In the genomic region with DNA sequence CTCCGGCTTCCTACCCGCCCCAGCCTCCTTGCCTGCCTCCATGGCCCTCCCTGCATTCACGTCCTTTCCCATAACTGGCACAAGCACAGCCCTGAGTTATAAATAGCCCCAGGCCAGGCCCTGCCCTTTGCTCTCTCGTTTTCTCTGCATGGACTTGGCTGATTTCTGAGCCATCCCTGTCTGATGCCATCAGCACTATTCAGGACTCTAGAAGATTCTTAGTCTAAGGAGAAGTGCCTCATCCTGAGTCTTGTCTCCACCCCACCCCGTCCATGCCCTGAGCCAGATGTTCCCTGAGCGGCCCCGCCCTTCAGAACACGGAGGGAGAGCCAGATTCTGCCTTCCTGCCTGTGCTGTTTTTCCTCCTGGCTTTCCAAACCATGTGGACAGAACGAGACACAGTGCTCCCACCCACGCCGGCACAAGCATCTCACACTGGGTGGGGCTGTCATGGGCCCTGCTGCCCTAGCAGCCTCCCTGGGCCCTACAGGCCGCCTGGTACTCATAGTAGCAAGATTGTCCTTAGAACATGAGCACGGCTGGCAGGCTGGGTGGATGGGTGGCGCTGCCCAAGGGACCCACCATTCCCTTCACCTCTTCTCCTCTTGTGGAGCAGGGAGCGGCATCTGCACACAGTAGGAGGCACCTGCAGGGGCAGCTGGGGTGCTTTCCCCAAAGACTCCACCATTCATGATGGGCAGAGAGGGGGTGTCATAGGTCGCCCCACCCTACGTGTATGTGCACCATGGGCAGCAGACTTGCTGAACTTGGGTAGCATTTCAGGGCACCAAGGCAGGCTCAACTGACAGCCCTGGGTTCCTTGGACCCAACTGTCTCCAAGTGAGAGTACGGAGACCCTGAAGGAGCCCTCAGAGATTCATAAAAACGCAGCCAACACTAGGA, we compare ENCODE assay signal across 11 cellular contexts.
DNase-seq lines count a peak whose midpoint lies in the region; ATAC-seq and TF ChIP-seq lines count a peak whose summit lies in the region.
"Had no signal": no experiment of that assay in that cellular context is flagged by ENCODE, and none has a peak within 500 bp of the region (broad histone marks: within the 10 kb centered on the region; RNA-seq: fewer than 3 reads in every experiment).

No MANE protein-coding gene starts in this region.

- no peak for TF ChIP-seq EP300 in ovary (IDR thresholded peaks at IDR 0.05)

- peak in 1 of 3 donors; percentile 6 for TF ChIP-seq CTCF in ovary (IDR thresholded peaks at IDR 0.05)

- H3K27ac ChIP-seq in CD4-positive, alpha-beta memory T cell (ENCODE audit: low read depth, low read length) = no peak overlapping the region
- H3K27ac ChIP-seq in angular gyrus (ENCODE audit: low read depth, low read length) = peak overlapping the region; percentile 59
- H3K27ac ChIP-seq in ovary = peak overlapping the region; percentile 58 to 66

- H3K4me3 Mint-ChIP-seq in CD4-positive, alpha-beta memory T cell = no peak overlapping the region

- H3K4me1 Mint-ChIP-seq in CD4-positive, alpha-beta memory T cell = peaks cover 5 to 35% (median 14%) of the 10 kb centered on the region in 4 donors

- no peaks in the 10 kb centered on the region for H3K9me3 ChIP-seq in CD4-positive, alpha-beta memory T cell (ENCODE audit: control insufficient read depth in 1 of 2, low read length in 2 of 2)
- no peaks in the 10 kb centered on the region for H3K9me3 ChIP-seq in ovary

- peak overlapping the region in 6 of 7 donors; percentile 31 to 72 (median 50) for H3K27ac Mint-ChIP-seq in CD4-positive, alpha-beta memory T cell

- TF ChIP-seq POLR2A in ovary (IDR thresholded peaks at IDR 0.05) = no peak

- 35 to 43% (median 40%) methylated on average over 18 to 19 of the region's 19 CpGs for WGBS in ovary, 3 donors

- peaks cover 0 to 3% (median 0%) of the 10 kb centered on the region in 8 donors for H3K9me3 Mint-ChIP-seq in CD4-positive, alpha-beta memory T cell
- H3K9me3 Mint-ChIP-seq: naive B cell had no signal

- no peak overlapping the region for H3K4me3 ChIP-seq in CD4-positive, alpha-beta memory T cell (ENCODE audit: low read length in 2 of 2)
- no peak overlapping the region for H3K4me3 ChIP-seq in ovary

- peaks cover 9 to 62% of the 10 kb centered on the region in 2 donors for H3K36me3 Mint-ChIP-seq in CD4-positive, alpha-beta memory T cell

- intact Hi-C loops in CD4-positive, alpha-beta memory T cell (cut with micrococcal nuclease) = no loop called here
- intact Hi-C loops in Right ventricle myocardium superior (cut with DNase I) (no loop called here), ovary (cut with DNase I) (no loop called here)

- no peaks in the 10 kb centered on the region for H3K27me3 ChIP-seq in CD4-positive, alpha-beta memory T cell (ENCODE audit: insufficient read depth, low read length)
- H3K27me3 ChIP-seq in ovary = no peaks in the 10 kb centered on the region

- peaks cover 42% of the 10 kb centered on the region for H3K36me3 ChIP-seq in CD4-positive, alpha-beta memory T cell (ENCODE audit: insufficient read depth, low read length)
- no peaks in the 10 kb centered on the region for H3K36me3 ChIP-seq in ovary

- POLR2A ChIA-PET in CD4-positive, alpha-beta memory T cell (lab: Charles Lee; ENCODE audit: partially characterized antibody) = no interaction called here

- no peaks in the 10 kb centered on the region for H3K27me3 Mint-ChIP-seq in CD4-positive, alpha-beta memory T cell
- H3K27me3 Mint-ChIP-seq: naive B cell had no signal

- H3K4me1 ChIP-seq in CD4-positive, alpha-beta memory T cell (ENCODE audit: insufficient read depth, low read length) = no peaks in the 10 kb centered on the region
- H3K4me1 ChIP-seq in ovary (ENCODE audit: insufficient read depth) = peaks cover 16% of the 10 kb centered on the region

- CTCF ChIA-PET in CD4-positive, alpha-beta memory T cell (lab: Charles Lee; ENCODE audit: partially characterized antibody) = no interaction called here

- DNase-seq in CD4-positive, alpha-beta memory T cell = no peak
- peak; percentile 75 for DNase-seq in Right ventricle myocardium superior
- peak; percentile 69 to 82 (median 74) for DNase-seq in ovary
- DNase-seq in LoVo (ENCODE audit: low spot score) = no peak
- no peak for DNase-seq in KG1 (lab: John Stamatoyannopoulos, UW)
- no peak for DNase-seq in activated CD8-positive, alpha-beta memory T cell treated with anti-CD3 and anti-CD28 coated beads for 24 hours
- DNase-seq: Calu3; naive B cell; stimulated activated CD8-positive, alpha-beta memory T cell treated with anti-CD3 and anti-CD28 coated beads, Interleukin-4, amount 100 ng/mL, for 48 hours had no signal

- ATAC-seq in Right ventricle myocardium superior (ENCODE audit: poor library complexity) = peak; percentile 86
- ATAC-seq in HG03520 (IDR thresholded peaks at IDR 0.05; ENCODE audit: unreplicated experiment) = no peak

Comparison
In these comparisons a context has a peak if more than half of its experiments do, and no peak if none do; other contexts are left out.
1. DNase-seq: peak in Right ventricle myocardium superior (single experiment) and ovary (5 of 5); none in CD4-positive, alpha-beta memory T cell (0 of 5), LoVo (single experiment), KG1 (single experiment) and activated CD8-positive, alpha-beta memory T cell treated with anti-CD3 and anti-CD28 coated beads for 24 hours (single experiment).